In the genomic region with DNA sequence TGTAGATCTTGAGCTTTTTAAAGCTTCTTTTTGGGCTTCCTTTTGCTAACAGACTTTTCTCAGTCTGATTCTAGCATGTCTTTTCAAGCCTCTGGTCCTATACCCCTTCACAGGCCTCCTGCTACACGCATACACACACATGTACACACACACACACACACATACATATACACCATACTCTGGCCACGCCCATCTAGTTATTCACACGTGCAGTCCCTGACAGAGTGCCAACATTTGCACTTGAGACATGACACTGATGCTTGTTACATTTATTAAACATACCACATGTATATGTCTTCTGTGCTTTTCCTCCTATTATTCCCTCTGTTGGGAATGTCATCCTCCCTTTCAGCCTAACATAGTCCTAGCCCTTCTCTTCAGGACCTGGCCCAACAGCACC, we compare ENCODE assay signal across 11 cellular contexts.
DNase-seq lines count a peak whose midpoint lies in the region; ATAC-seq and TF ChIP-seq lines count a peak whose summit lies in the region.
"Had no signal": no experiment of that assay in that cellular context is flagged by ENCODE, and none has a peak within 500 bp of the region (broad histone marks: within the 10 kb centered on the region; RNA-seq: fewer than 3 reads in every experiment).

No MANE protein-coding gene starts in this region.

- H2AFZ ChIP-seq in GM23248: peak overlapping the region; percentile 63; the same call in 1 of the 2 replicates

- peaks cover 4% of the 10 kb centered on the region for H3K36me3 Mint-ChIP-seq in activated CD8-positive, alpha-beta T cell treated with anti-CD3 and anti-CD28 coated beads for 36 hours (ENCODE audit: low read depth)
- no peaks in the 10 kb centered on the region for H3K36me3 Mint-ChIP-seq in stimulated activated effector memory CD8-positive, alpha-beta T cell treated with anti-CD3 and anti-CD28 coated beads, Interleukin-12 subunit alpha, Interleukin-12 subunit beta, amount 100 ng/mL, for 72 hours

- H3K4me2 ChIP-seq in GM23248 (ENCODE audit: unreplicated experiment): peak overlapping the region; percentile 69

- peaks cover 8% of the 10 kb centered on the region for H3K9me3 Mint-ChIP-seq in activated CD8-positive, alpha-beta T cell treated with anti-CD3 and anti-CD28 coated beads for 36 hours
- H3K9me3 Mint-ChIP-seq in stimulated activated effector memory CD8-positive, alpha-beta T cell treated with anti-CD3 and anti-CD28 coated beads, Interleukin-12 subunit alpha, Interleukin-12 subunit beta, amount 100 ng/mL, for 72 hours: peaks cover 9% of the 10 kb centered on the region

- peaks cover 7% of the 10 kb centered on the region for H3K9me3 ChIP-seq in GM23248 (ENCODE audit: low read depth)
- peaks cover 9% of the 10 kb centered on the region for H3K9me3 ChIP-seq in lower lobe of right lung
- no peaks in the 10 kb centered on the region for H3K9me3 ChIP-seq in BE2C

- peak; percentile 26 for DNase-seq in GM23248
- DNase-seq in activated CD8-positive, alpha-beta T cell treated with anti-CD3 and anti-CD28 coated beads for 36 hours: no peak
- DNase-seq in lower lobe of right lung: no peak
- no peak for DNase-seq in stimulated activated effector memory CD8-positive, alpha-beta T cell treated with anti-CD3 and anti-CD28 coated beads, Interleukin-12 subunit alpha, Interleukin-12 subunit beta, amount 100 ng/mL, for 72 hours (ENCODE audit: low spot score in 2 of 2)
- no peak for DNase-seq in NCI-H1436 treated with DMSO at 0.1 percent for 48 hours (lab: John Stamatoyannopoulos, UW)
- DNase-seq in BE2C: no peak
- DNase-seq: activated effector memory CD4-positive, alpha-beta T cell treated with Interleukin-2 at 50 U/mL for 16 hours; effector CD4-positive, alpha-beta T cell; NCI-H2171 treated with DMSO at 0.1 percent for 48 hours had no signal

- CTCF ChIA-PET in activated CD8-positive, alpha-beta T cell treated with anti-CD3 and anti-CD28 coated beads for 36 hours (lab: Charles Lee): interaction anchor here (3.6 kb wide), 1 partner anchor 64 kb away, joined by 13 read pairs; no protein-coding TSS in a partner anchor

- H3K4me1 ChIP-seq in GM23248 (ENCODE audit: insufficient read depth) (peaks cover 21% of the 10 kb centered on the region), lower lobe of right lung (peaks cover 59% of the 10 kb centered on the region), BE2C (no peaks in the 10 kb centered on the region)

- peak overlapping the region; percentile 8 for H3K27ac Mint-ChIP-seq in activated CD8-positive, alpha-beta T cell treated with anti-CD3 and anti-CD28 coated beads for 36 hours
- H3K27ac Mint-ChIP-seq in stimulated activated effector memory CD8-positive, alpha-beta T cell treated with anti-CD3 and anti-CD28 coated beads, Interleukin-12 subunit alpha, Interleukin-12 subunit beta, amount 100 ng/mL, for 72 hours: peak overlapping the region; percentile 91
- H3K27ac Mint-ChIP-seq: WTC11 had no signal

- peak overlapping the region; percentile 80; the same call in 1 of the 2 replicates for H3K27ac ChIP-seq in GM23248
- peak overlapping the region; percentile 86 for H3K27ac ChIP-seq in lower lobe of right lung

- no peak for ATAC-seq in activated CD8-positive, alpha-beta T cell treated with anti-CD3 and anti-CD28 coated beads for 36 hours
- ATAC-seq in lower lobe of right lung (no peak), GM19452 (IDR thresholded peaks at IDR 0.05; ENCODE audit: unreplicated experiment) (no peak)
- no peak for ATAC-seq in stimulated activated effector memory CD8-positive, alpha-beta T cell treated with anti-CD3 and anti-CD28 coated beads, Interleukin-12 subunit alpha, Interleukin-12 subunit beta, amount 100 ng/mL, for 72 hours

- 52 to 57% methylated on average over 3 of the region's 3 CpGs for WGBS in GM23248 (ENCODE audit: low coverage in 1 of 2, low lambda C conversion rate in 2 of 2, missing lambda C conversion rate in 2 of 2), 2 experiments

- H3K4me3 ChIP-seq in GM23248: 0 out of 2 replicates have a peak overlapping the region, but pooled peaks have one; percentile 43
- peak overlapping the region; percentile 30 for H3K4me3 ChIP-seq in lower lobe of right lung
- H3K4me3 ChIP-seq in BE2C (ENCODE audit: low read depth, low read length): no peak overlapping the region

- peaks cover 13% of the 10 kb centered on the region for H3F3A ChIP-seq in GM23248 (ENCODE audit: insufficient read depth)

- intact Hi-C loops in activated CD8-positive, alpha-beta T cell treated with anti-CD3 and anti-CD28 coated beads for 36 hours (cut with micrococcal nuclease): loop anchor here (5.0 kb wide), 1 partner anchor 41 kb away; no protein-coding TSS in a partner anchor
- intact Hi-C loops in lower lobe of right lung (cut with DNase I): no loop called here

- no peaks in the 10 kb centered on the region for H3K79me2 ChIP-seq in GM23248 (ENCODE audit: insufficient read depth)

- H3K4me1 Mint-ChIP-seq in activated CD8-positive, alpha-beta T cell treated with anti-CD3 and anti-CD28 coated beads for 36 hours (ENCODE audit: low read depth): peaks cover 19% of the 10 kb centered on the region
- peaks cover 36% of the 10 kb centered on the region for H3K4me1 Mint-ChIP-seq in stimulated activated effector memory CD8-positive, alpha-beta T cell treated with anti-CD3 and anti-CD28 coated beads, Interleukin-12 subunit alpha, Interleukin-12 subunit beta, amount 100 ng/mL, for 72 hours

- H3K9ac ChIP-seq in GM23248: no peak overlapping the region

- no peaks in the 10 kb centered on the region for H4K20me1 ChIP-seq in GM23248 (ENCODE audit: insufficient read depth)

- in situ Hi-C loops in GM23248 (cut with MboI): no loop called here

- no peaks in the 10 kb centered on the region for H3K27me3 Mint-ChIP-seq in activated CD8-positive, alpha-beta T cell treated with anti-CD3 and anti-CD28 coated beads for 36 hours

- no peaks in the 10 kb centered on the region for H3K9me2 ChIP-seq in GM23248 (ENCODE audit: insufficient read depth)

- H3K27me3 ChIP-seq in GM23248 (replicated peaks; ENCODE audit: insufficient read depth): no peaks in the 10 kb centered on the region
- no peaks in the 10 kb centered on the region for H3K27me3 ChIP-seq in lower lobe of right lung (ENCODE audit: low read depth)
- no peaks in the 10 kb centered on the region for H3K27me3 ChIP-seq in BE2C

- H3K36me3 ChIP-seq in GM23248 (ENCODE audit: low read depth) (no peaks in the 10 kb centered on the region), lower lobe of right lung (no peaks in the 10 kb centered on the region), BE2C (no peaks in the 10 kb centered on the region)

- POLR2A ChIA-PET in activated CD8-positive, alpha-beta T cell treated with anti-CD3 and anti-CD28 coated beads for 36 hours (lab: Charles Lee): no interaction called here

- TF ChIP-seq CTCF in activated CD8-positive, alpha-beta T cell treated with anti-CD3 and anti-CD28 coated beads for 36 hours (IDR thresholded peaks at IDR 0.05): no peak
- TF ChIP-seq CTCF in lower lobe of right lung (IDR thresholded peaks at IDR 0.05): no peak
- no peak for TF ChIP-seq CTCF in BE2C (IDR thresholded peaks at IDR 0.05; ENCODE audit: low read depth, low read length)

- H3K4me3 Mint-ChIP-seq in activated CD8-positive, alpha-beta T cell treated with anti-CD3 and anti-CD28 coated beads for 36 hours: no peak overlapping the region
- H3K4me3 Mint-ChIP-seq in stimulated activated effector memory CD8-positive, alpha-beta T cell treated with anti-CD3 and anti-CD28 coated beads, Interleukin-12 subunit alpha, Interleukin-12 subunit beta, amount 100 ng/mL, for 72 hours: peak overlapping the region; percentile 59
- H3K4me3 Mint-ChIP-seq: WTC11 had no signal
